Comparison of ENCODE assay signal across 8 cellular contexts in the genomic region with DNA sequence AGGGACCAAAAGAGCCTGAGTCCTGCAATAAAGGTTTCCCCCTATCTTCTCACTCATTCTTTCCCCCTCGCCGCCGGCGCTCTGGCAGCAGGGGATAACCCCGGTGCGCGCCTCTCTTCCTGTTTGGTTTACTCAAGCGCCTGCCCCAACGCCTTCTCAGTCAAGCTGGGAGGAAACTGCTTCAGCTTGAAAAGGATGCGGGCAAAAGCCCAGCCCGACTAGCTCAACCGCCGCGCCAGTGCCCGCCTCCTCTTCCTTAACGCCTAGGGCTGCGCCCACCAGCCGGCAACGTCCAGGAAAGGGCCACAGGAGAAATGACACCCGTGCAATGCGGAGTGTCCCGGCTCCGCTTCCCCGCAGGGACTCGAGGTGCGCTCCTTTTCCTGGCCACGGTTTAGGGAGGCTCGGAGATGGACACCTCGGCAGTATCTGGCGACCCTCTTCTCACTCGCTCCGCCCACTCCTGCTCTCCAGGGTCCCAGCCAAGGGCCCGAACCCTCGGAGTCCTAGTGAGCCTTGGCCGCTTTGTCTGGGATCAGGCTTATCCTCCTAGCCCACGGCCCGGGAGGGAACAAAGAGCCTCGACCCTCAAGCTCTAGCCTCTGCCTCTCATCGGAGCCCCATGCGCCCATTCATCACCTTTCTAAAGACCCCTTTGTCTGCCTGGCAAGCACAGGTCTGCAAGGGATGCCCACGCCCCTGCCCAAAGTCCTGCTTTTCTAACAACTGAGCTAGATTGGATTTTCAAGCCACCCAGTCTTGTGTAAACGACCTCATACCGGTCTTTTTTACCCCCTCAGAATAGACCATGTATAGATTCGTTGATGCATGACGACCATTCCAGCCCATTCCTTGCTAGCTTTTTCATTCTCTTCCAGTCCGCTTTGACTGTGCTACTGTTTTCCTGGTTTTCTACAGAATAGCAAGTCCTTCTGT. TPM values are rescaled to one million over a fixed set of nuclear protein-coding genes. Genes with fewer than 3 reads are reported as not detected.
DNase-seq lines count a peak whose midpoint lies in the region; ATAC-seq and TF ChIP-seq lines count a peak whose summit lies in the region.

No MANE protein-coding gene starts in this region.

- H3K4me2 ChIP-seq in BLaER1, result peak overlapping the region; percentile 61
- H3K4me2 ChIP-seq in PC-3 (ENCODE audit: low read length), result peak overlapping the region; percentile 86
- peak overlapping the region; percentile 86 for H3K4me2 ChIP-seq in osteoblast (ENCODE audit: insufficient read depth, low read length)

- H3K36me3 ChIP-seq in BLaER1 (peaks cover 18% of the 10 kb centered on the region; the same call in 1 of the 2 replicates), PC-3 (ENCODE audit: low read depth, low read length) (no peaks in the 10 kb centered on the region), osteoblast (ENCODE audit: insufficient read depth, low read length) (no peaks in the 10 kb centered on the region), thoracic aorta (no peaks in the 10 kb centered on the region)

- CTCF ChIA-PET in PC-3 (lab: Charles Lee), result interaction anchor here (0.7 kb wide), 1 partner anchor 415 kb away, joined by 3 read pairs; no protein-coding TSS in a partner anchor

- H3K4me3 ChIP-seq in BLaER1, result peak overlapping the region; percentile 85
- H3K4me3 ChIP-seq in PC-3 (ENCODE audit: low read length), result peak overlapping the region; percentile 72
- peak overlapping the region; percentile 75 for H3K4me3 ChIP-seq in osteoblast (ENCODE audit: insufficient read depth, low read length)
- H3K4me3 ChIP-seq in thoracic aorta, result peak overlapping the region; percentile 65

- H3K9ac ChIP-seq in BLaER1, result peak overlapping the region; percentile 91
- H3K9ac ChIP-seq in PC-3 (ENCODE audit: low read length), result no peak overlapping the region

- no TSS peak for BruUV-seq in PC-3 (replicated peaks; lab: Mats Ljungman, UMichigan)

- DNase-seq in PC-3, result peak; percentile 68
- peak; percentile 81 for DNase-seq in activated T-helper 1 cell treated with Interleukin-2 at 50 U/mL for 16 hours (ENCODE audit: low read depth)
- DNase-seq in foreskin melanocyte, result peak; percentile 56
- peak; percentile 76 for DNase-seq in osteoblast (ENCODE audit: insufficient read length, low spot score, missing footprints)
- no peak for DNase-seq in thoracic aorta (ENCODE audit: low spot score)

- intact Hi-C loops in PC-3 (cut with micrococcal nuclease), result loop anchor here (1.0 to 10.0 kb wide), 5 partner anchors 11 to 264 kb away; no protein-coding TSS in a partner anchor

- H3K9me3 ChIP-seq in BLaER1 (no peaks in the 10 kb centered on the region), PC-3 (ENCODE audit: low read length) (no peaks in the 10 kb centered on the region), osteoblast (ENCODE audit: low read depth, low read length) (no peaks in the 10 kb centered on the region), thoracic aorta (no peaks in the 10 kb centered on the region)

- H3K79me2 ChIP-seq in PC-3 (ENCODE audit: low read length) (no peaks in the 10 kb centered on the region), osteoblast (ENCODE audit: insufficient read depth, low read length) (no peaks in the 10 kb centered on the region)

- no peaks in the 10 kb centered on the region for H3F3A ChIP-seq in PC-3 (ENCODE audit: low read length, unreplicated experiment)

- no peaks in the 10 kb centered on the region for H3K9me2 ChIP-seq in PC-3 (replicated peaks; ENCODE audit: low read length)

- ATAC-seq in GM19372 (IDR thresholded peaks at IDR 0.05; ENCODE audit: low read depth, unreplicated experiment), result peak; percentile 33
- peak; percentile 32 for ATAC-seq in HG03521 (IDR thresholded peaks at IDR 0.05; ENCODE audit: unreplicated experiment)
- ATAC-seq in PC-3, result peak; percentile 37
- ATAC-seq in thoracic aorta (ENCODE audit: insufficient number of reproducible peaks, low FRiP score, low read depth), result no peak

- H3K27me3 ChIP-seq in BLaER1 (no peaks in the 10 kb centered on the region), PC-3 (ENCODE audit: low read length) (peaks cover 19% of the 10 kb centered on the region; the same call in 1 of the 2 replicates), osteoblast (ENCODE audit: insufficient read depth, low read length) (peaks cover 13% of the 10 kb centered on the region), thoracic aorta (replicated peaks; ENCODE audit: insufficient read depth) (no peaks in the 10 kb centered on the region)

- no peak for TF ChIP-seq CTCF in PC-3 (conservative IDR thresholded peaks at IDR 0.05; ENCODE audit: low read depth, low read length)
- no peak for TF ChIP-seq CTCF in osteoblast (IDR thresholded peaks at IDR 0.05; ENCODE audit: extremely low read depth, low read depth, low read length)
- no peak for TF ChIP-seq CTCF in thoracic aorta (IDR thresholded peaks at IDR 0.05)

- H3K27ac ChIP-seq in BLaER1, result peak overlapping the region; percentile 97
- H3K27ac ChIP-seq in PC-3 (ENCODE audit: low read length), result no peak overlapping the region
- peak overlapping the region; percentile 41 for H3K27ac ChIP-seq in osteoblast (ENCODE audit: low read depth, low read length)
- peak overlapping the region in 1 of 2 donors; percentile 64 for H3K27ac ChIP-seq in thoracic aorta

- peaks cover 41% of the 10 kb centered on the region for H3K4me1 ChIP-seq in BLaER1
- H3K4me1 ChIP-seq in PC-3 (ENCODE audit: insufficient read depth, low read length), result peaks cover 26% of the 10 kb centered on the region
- peaks cover 31% of the 10 kb centered on the region for H3K4me1 ChIP-seq in osteoblast (ENCODE audit: insufficient read depth, low read length)
- peaks cover 0 to 21% of the 10 kb centered on the region in 2 donors for H3K4me1 ChIP-seq in thoracic aorta (ENCODE audit: control insufficient read depth in 1 of 2, low read depth in 2 of 2)

- H4K20me1 ChIP-seq in BLaER1 (peaks cover 32% of the 10 kb centered on the region), PC-3 (ENCODE audit: low read length) (no peaks in the 10 kb centered on the region), osteoblast (ENCODE audit: insufficient read depth, low read length) (no peaks in the 10 kb centered on the region)

- POLR2A ChIA-PET in PC-3 (lab: Charles Lee; ENCODE audit: unreplicated experiment), result interaction anchor here (0.6 kb wide), 2 partner anchors 18 to 42 kb away, joined by 3 read pairs; no protein-coding TSS in a partner anchor

- H2AFZ ChIP-seq in PC-3 (ENCODE audit: low read length), result peak overlapping the region; percentile 89
- peak overlapping the region; percentile 86 for H2AFZ ChIP-seq in osteoblast (ENCODE audit: low read length)

RNA-seq across cellular contexts. Expression of a gene that starts 2.0 kb away (rescaled TPM):
- 0.63 and 0.91 TPM in 2 replicates for total RNA-seq in PC-3 (2014; rRNA removed)
- 1.4 and 1.8 TPM in 2 replicates for total RNA-seq in osteoblast
- total RNA-seq in thoracic aorta, result 1 to 10 TPM; 7.0 to 9.0 TPM
